Comparison of ENCODE assay signal across 1 cellular context in genomic region chrX:154490414-154491083, GRCh38.
TF ChIP-seq lines count a peak whose summit lies in the region.

Gene SLC10A3 (minus strand): TSS chrX:154490629. CDS start chrX:154488940, 1,689 bp downstream.

TF ChIP-seq in HEK293, 187 proteins besides CTCF, POLR2A, EP300 and RAD21 (continued from another document and continues in another):
- TF ChIP-seq PRDM2 (tag by site-specific recombination; IDR thresholded peaks at IDR 0.05; ENCODE audit: borderline replicate concordance): no peak
- TF ChIP-seq SCRT1 (tag by site-specific recombination; IDR thresholded peaks at IDR 0.05; ENCODE audit: borderline replicate concordance): no peak
- TF ChIP-seq GLI4 (tag by site-specific recombination; IDR thresholded peaks at IDR 0.05): no peak
- no peak for TF ChIP-seq ZNF510 (tag by site-specific recombination; IDR thresholded peaks at IDR 0.05; ENCODE audit: insufficient replicate concordance)
- no peak for TF ChIP-seq ZNF645 (tag by site-specific recombination; IDR thresholded peaks at IDR 0.05)
- TF ChIP-seq OSR2 (tag by site-specific recombination; IDR thresholded peaks at IDR 0.05): no peak
- TF ChIP-seq ZNF324 (tag by site-specific recombination; IDR thresholded peaks at IDR 0.05): 0 out of 2 replicates have a peak, but pooled peaks have one; percentile 37
- TF ChIP-seq SP7 (tag by site-specific recombination; IDR thresholded peaks at IDR 0.05): peak; percentile 59
- no peak for TF ChIP-seq ZNF362 (tag by site-specific recombination; IDR thresholded peaks at IDR 0.05)
- no peak for TF ChIP-seq ZNF560 (tag by site-specific recombination; IDR thresholded peaks at IDR 0.05; ENCODE audit: borderline replicate concordance)
- peak; percentile 92 for TF ChIP-seq ZBTB17 (tag by site-specific recombination; IDR thresholded peaks at IDR 0.05)
- no peak; the same call in 1 of the 2 replicates for TF ChIP-seq ZNF341 (tag by site-specific recombination; IDR thresholded peaks at IDR 0.05; ENCODE audit: low read depth)
- TF ChIP-seq ZNF513 (tag by site-specific recombination; IDR thresholded peaks at IDR 0.05): no peak
- 0 out of 2 replicates have a peak, but pooled peaks have one; percentile 34 for TF ChIP-seq ZXDB (tag by site-specific recombination; IDR thresholded peaks at IDR 0.05)
- TF ChIP-seq PATZ1 (tag by site-specific recombination; IDR thresholded peaks at IDR 0.05): peak; percentile 38; the same call in 1 of the 2 replicates
- TF ChIP-seq ZNF350 (tag by site-specific recombination; IDR thresholded peaks at IDR 0.05): no peak
- peak; percentile 75; the same call in 1 of the 2 replicates for TF ChIP-seq ZNF223 (tag by site-specific recombination; IDR thresholded peaks at IDR 0.05)
- TF ChIP-seq ZNF558 (tag by site-specific recombination; IDR thresholded peaks at IDR 0.05): no peak
- no peak for TF ChIP-seq KLF7 (tag by site-specific recombination; IDR thresholded peaks at IDR 0.05; ENCODE audit: borderline replicate concordance)
- TF ChIP-seq ZNF121 (tag by site-specific recombination; IDR thresholded peaks at IDR 0.05): no peak
- TF ChIP-seq HIC1 (tag by site-specific recombination; IDR thresholded peaks at IDR 0.05): peak; percentile 79
- no peak for TF ChIP-seq MZF1 (tag by site-specific recombination; IDR thresholded peaks at IDR 0.05; ENCODE audit: borderline replicate concordance)
- TF ChIP-seq REST (tag by site-specific recombination; IDR thresholded peaks at IDR 0.05): no peak
- TF ChIP-seq HOXA7 (CRISPR knock-in tag; IDR thresholded peaks at IDR 0.05; ENCODE audit: borderline replicate concordance): no peak
- TF ChIP-seq ZNF596 (tag by site-specific recombination; IDR thresholded peaks at IDR 0.05): no peak
- peak; percentile 94 for TF ChIP-seq ZBTB20 (tag by site-specific recombination; IDR thresholded peaks at IDR 0.05)
- no peak for TF ChIP-seq ZNF354C (tag by site-specific recombination; IDR thresholded peaks at IDR 0.05; ENCODE audit: borderline replicate concordance, low read depth)
- 0 out of 2 replicates have a peak, but pooled peaks have one; percentile 63 for TF ChIP-seq PRDM10 (tag by site-specific recombination; IDR thresholded peaks at IDR 0.05)
- 0 out of 2 replicates have a peak, but pooled peaks have one; percentile 49 for TF ChIP-seq ZNF843 (tag by site-specific recombination; IDR thresholded peaks at IDR 0.05)
- no peak for TF ChIP-seq ZNF623 (tag by site-specific recombination; IDR thresholded peaks at IDR 0.05)
- TF ChIP-seq ZNF426 (tag by site-specific recombination; IDR thresholded peaks at IDR 0.05): no peak
- no peak for TF ChIP-seq ZNF423 (tag by site-specific recombination; IDR thresholded peaks at IDR 0.05)
- no peak for TF ChIP-seq ZNF114 (tag by site-specific recombination; IDR thresholded peaks at IDR 0.05)
- no peak for TF ChIP-seq ZNF19 (tag by site-specific recombination; IDR thresholded peaks at IDR 0.05; ENCODE audit: low read depth)
- TF ChIP-seq ZNF335 (tag by site-specific recombination; conservative IDR thresholded peaks at IDR 0.05): no peak
- no peak for TF ChIP-seq YY2 (tag by site-specific recombination; IDR thresholded peaks at IDR 0.05)
- TF ChIP-seq BCL11B (tag by site-specific recombination; IDR thresholded peaks at IDR 0.05; ENCODE audit: low read depth): peak; percentile 16; the same call in 1 of the 2 replicates
- no peak for TF ChIP-seq ZBTB1 (tag by site-specific recombination; IDR thresholded peaks at IDR 0.05)
- peak; percentile 83 for TF ChIP-seq SP2 (tag by site-specific recombination; IDR thresholded peaks at IDR 0.05)
